21 cellular contexts compared by ENCODE assay signal in genomic region chr12:114743799-114744198, GRCh38.
"Had no signal": no experiment of that assay in that cellular context is flagged by ENCODE, and none has a peak within 500 bp of the region (broad histone marks: within the 10 kb centered on the region; RNA-seq: fewer than 3 reads in every experiment).

No MANE protein-coding gene starts in this region.

- H3K27me3 ChIP-seq: esophagus muscularis mucosa, foreskin keratinocyte, gastroesophageal sphincter, heart left ventricle, left lung had no signal

- H3K27ac ChIP-seq: coronary artery, dorsolateral prefrontal cortex, esophagus muscularis mucosa, foreskin keratinocyte, gastroesophageal sphincter, heart left ventricle, left lung, lower lobe of right lung had no signal

- FAIRE-seq: colon, endothelial cell of umbilical vein, frontal cortex, islet of Langerhans, keratinocyte had no signal

- DNase-seq: dermis blood vessel endothelial cell; dorsolateral prefrontal cortex; effector CD4-positive, alpha-beta T cell; effector memory CD4-positive, alpha-beta T cell; foreskin keratinocyte; heart left ventricle; hippocampal formation; left cardiac atrium; left lung; left ventricle myocardium superior; lower lobe of right lung; mesenchymal stem cell; midbrain had no signal

- H3K36me3 ChIP-seq: esophagus muscularis mucosa, gastroesophageal sphincter, heart left ventricle, left lung, lower lobe of right lung had no signal

- H3K4me1 ChIP-seq: foreskin keratinocyte, heart left ventricle had no signal

- H3K4me3 ChIP-seq: coronary artery, dorsolateral prefrontal cortex, esophagus muscularis mucosa, gastroesophageal sphincter, heart left ventricle, left lung, lower lobe of right lung had no signal

- H3K9me3 ChIP-seq: esophagus muscularis mucosa, gastroesophageal sphincter, heart left ventricle, left lung, lower lobe of right lung had no signal

- ATAC-seq: foreskin keratinocyte, gastroesophageal sphincter, heart left ventricle, left cardiac atrium, left lung, left ventricle myocardium superior, lower lobe of right lung had no signal
